Comparison of ENCODE assay signal across 10 cellular contexts in the genomic region with DNA sequence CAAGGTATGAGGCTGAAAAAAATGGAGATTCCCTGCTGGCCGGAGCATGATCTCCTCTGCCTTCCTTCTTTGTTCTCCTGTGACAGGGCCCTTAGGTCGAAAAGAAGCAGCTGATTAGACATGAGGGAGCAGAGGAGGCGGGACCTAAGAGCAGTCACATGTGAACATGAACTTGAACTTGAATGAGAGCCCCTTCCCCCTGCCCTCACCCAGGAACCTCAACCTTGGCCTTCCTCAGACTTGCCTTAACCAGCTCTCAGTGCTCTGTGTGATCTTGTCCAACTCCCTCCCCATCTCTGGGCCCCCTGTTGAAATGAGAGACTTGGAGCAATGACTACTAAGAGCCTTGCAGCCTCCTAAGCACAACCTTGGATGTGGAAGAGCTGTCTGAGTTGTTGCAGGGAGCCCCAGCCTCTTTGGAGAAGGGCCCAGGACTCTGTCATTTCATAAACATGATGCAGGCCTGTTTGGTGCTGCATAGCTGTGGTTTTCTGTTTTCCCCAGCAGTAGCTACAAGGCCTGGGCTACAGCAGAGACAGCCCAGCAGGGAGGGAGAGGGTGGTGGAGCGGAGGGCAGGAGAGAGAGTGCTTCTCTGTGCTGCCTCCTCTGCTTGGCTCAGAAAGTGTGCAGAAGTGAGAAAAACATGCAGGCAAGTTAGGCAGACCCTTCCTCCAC.
DNase-seq lines count a peak whose midpoint lies in the region; ATAC-seq and TF ChIP-seq lines count a peak whose summit lies in the region.
"Had no signal": no experiment of that assay in that cellular context is flagged by ENCODE, and none has a peak within 500 bp of the region (broad histone marks: within the 10 kb centered on the region; RNA-seq: fewer than 3 reads in every experiment).

No MANE protein-coding gene starts in this region.

- H3K27ac ChIP-seq in CD4-positive, CD25-positive, alpha-beta regulatory T cell (ENCODE audit: insufficient read depth, low read length, poor library complexity, severe bottlenecking), result no peak overlapping the region
- H3K27ac ChIP-seq: parathyroid adenoma had no signal

- no peaks in the 10 kb centered on the region for H3K9me3 ChIP-seq in CD4-positive, CD25-positive, alpha-beta regulatory T cell (ENCODE audit: control insufficient read depth in 2 of 2, low read length in 2 of 2)

- peaks cover 4% of the 10 kb centered on the region for H3K36me3 Mint-ChIP-seq in CD4-positive, CD25-positive, alpha-beta regulatory T cell

- H3K9me3 Mint-ChIP-seq in CD4-positive, CD25-positive, alpha-beta regulatory T cell, result peaks cover 0 to 6% (median 0%) of the 10 kb centered on the region in 7 donors

- H3K4me1 Mint-ChIP-seq in CD4-positive, CD25-positive, alpha-beta regulatory T cell, result peaks cover 0 to 15% (median 0%) of the 10 kb centered on the region in 4 donors

- no peak for ATAC-seq in CD4-positive, CD25-positive, alpha-beta regulatory T cell (ENCODE audit: low read depth in 2 of 2)
- peak; percentile 99 for ATAC-seq in SK-N-SH treated with all-trans-retinoic acid at 6 μM for 48 hours
- ATAC-seq: HCT116 had no signal

- H3K27ac Mint-ChIP-seq in CD4-positive, CD25-positive, alpha-beta regulatory T cell, result peak overlapping the region; percentile 4 to 86 (median 63)

- no peak overlapping the region for H3K4me3 ChIP-seq in CD4-positive, CD25-positive, alpha-beta regulatory T cell (ENCODE audit: low read depth, low read length)

- H3K4me3 Mint-ChIP-seq in CD4-positive, CD25-positive, alpha-beta regulatory T cell, result no peak overlapping the region

- H3K36me3 ChIP-seq in CD4-positive, CD25-positive, alpha-beta regulatory T cell (ENCODE audit: control insufficient read depth, insufficient read depth, low read length), result no peaks in the 10 kb centered on the region

- no peaks in the 10 kb centered on the region for H3K27me3 Mint-ChIP-seq in CD4-positive, CD25-positive, alpha-beta regulatory T cell

- no peaks in the 10 kb centered on the region for H3K4me1 ChIP-seq in CD4-positive, CD25-positive, alpha-beta regulatory T cell (ENCODE audit: control insufficient read depth, insufficient read depth, low read length, poor library complexity, severe bottlenecking)

- intact Hi-C loops in posterior vena cava (cut with DNase I), result no loop called here

- no peaks in the 10 kb centered on the region for H3K27me3 ChIP-seq in CD4-positive, CD25-positive, alpha-beta regulatory T cell (ENCODE audit: control insufficient read depth, insufficient read depth, low read length)

- DNase-seq in CD4-positive, CD25-positive, alpha-beta regulatory T cell, result no peak
- DNase-seq in glomerular visceral epithelial cell (ENCODE audit: extremely low spot score), result peak; percentile 56
- peak; percentile 84 for DNase-seq in posterior vena cava (ENCODE audit: low spot score)
- DNase-seq in iPS-NIHi11 (ENCODE audit: low spot score), result no peak
- DNase-seq in NCI-H2107 (lab: John Stamatoyannopoulos, UW), result no peak
- DNase-seq in NOMO-1 treated with DMSO at 0.1 percent for 48 hours (lab: John Stamatoyannopoulos, UW; ENCODE audit: unreplicated experiment), result no peak
- DNase-seq in NCI-H748 treated with DMSO at 0.1 percent for 48 hours (lab: John Stamatoyannopoulos, UW), result no peak

TF ChIP-seq in SK-N-SH treated with all-trans-retinoic acid at 6 μM for 48 hours, 23 proteins besides CTCF, POLR2A, EP300 and RAD21:
- TF ChIP-seq, protein P1, sequence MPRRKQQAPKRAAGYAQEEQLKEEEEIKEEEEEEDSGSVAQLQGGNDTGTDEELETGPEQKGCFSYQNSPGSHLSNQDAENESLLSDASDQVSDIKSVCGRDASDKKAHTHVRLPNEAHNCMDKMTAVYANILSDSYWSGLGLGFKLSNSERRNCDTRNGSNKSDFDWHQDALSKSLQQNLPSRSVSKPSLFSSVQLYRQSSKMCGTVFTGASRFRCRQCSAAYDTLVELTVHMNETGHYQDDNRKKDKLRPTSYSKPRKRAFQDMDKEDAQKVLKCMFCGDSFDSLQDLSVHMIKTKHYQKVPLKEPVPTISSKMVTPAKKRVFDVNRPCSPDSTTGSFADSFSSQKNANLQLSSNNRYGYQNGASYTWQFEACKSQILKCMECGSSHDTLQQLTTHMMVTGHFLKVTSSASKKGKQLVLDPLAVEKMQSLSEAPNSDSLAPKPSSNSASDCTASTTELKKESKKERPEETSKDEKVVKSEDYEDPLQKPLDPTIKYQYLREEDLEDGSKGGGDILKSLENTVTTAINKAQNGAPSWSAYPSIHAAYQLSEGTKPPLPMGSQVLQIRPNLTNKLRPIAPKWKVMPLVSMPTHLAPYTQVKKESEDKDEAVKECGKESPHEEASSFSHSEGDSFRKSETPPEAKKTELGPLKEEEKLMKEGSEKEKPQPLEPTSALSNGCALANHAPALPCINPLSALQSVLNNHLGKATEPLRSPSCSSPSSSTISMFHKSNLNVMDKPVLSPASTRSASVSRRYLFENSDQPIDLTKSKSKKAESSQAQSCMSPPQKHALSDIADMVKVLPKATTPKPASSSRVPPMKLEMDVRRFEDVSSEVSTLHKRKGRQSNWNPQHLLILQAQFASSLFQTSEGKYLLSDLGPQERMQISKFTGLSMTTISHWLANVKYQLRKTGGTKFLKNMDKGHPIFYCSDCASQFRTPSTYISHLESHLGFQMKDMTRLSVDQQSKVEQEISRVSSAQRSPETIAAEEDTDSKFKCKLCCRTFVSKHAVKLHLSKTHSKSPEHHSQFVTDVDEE (CRISPR knock-in tag; IDR thresholded peaks at IDR 0.05), result no peak
- TF ChIP-seq ZFP30 (CRISPR knock-in tag; IDR thresholded peaks at IDR 0.05), result no peak
- no peak for TF ChIP-seq ARNTL (CRISPR knock-in tag; IDR thresholded peaks at IDR 0.05; ENCODE audit: borderline replicate concordance, low read depth)
- TF ChIP-seq BACH2 (CRISPR knock-in tag; IDR thresholded peaks at IDR 0.05; ENCODE audit: borderline replicate concordance), result no peak
- no peak for TF ChIP-seq ISL1 (CRISPR knock-in tag; IDR thresholded peaks at IDR 0.05)
- TF ChIP-seq TOX (CRISPR knock-in tag; IDR thresholded peaks at IDR 0.05; ENCODE audit: borderline replicate concordance), result no peak; the same call in 1 of the 2 replicates
- no peak for TF ChIP-seq GLIS3 (CRISPR knock-in tag; IDR thresholded peaks at IDR 0.05)
- TF ChIP-seq ZNF8 (CRISPR knock-in tag; IDR thresholded peaks at IDR 0.05), result no peak
- TF ChIP-seq, protein P2, sequence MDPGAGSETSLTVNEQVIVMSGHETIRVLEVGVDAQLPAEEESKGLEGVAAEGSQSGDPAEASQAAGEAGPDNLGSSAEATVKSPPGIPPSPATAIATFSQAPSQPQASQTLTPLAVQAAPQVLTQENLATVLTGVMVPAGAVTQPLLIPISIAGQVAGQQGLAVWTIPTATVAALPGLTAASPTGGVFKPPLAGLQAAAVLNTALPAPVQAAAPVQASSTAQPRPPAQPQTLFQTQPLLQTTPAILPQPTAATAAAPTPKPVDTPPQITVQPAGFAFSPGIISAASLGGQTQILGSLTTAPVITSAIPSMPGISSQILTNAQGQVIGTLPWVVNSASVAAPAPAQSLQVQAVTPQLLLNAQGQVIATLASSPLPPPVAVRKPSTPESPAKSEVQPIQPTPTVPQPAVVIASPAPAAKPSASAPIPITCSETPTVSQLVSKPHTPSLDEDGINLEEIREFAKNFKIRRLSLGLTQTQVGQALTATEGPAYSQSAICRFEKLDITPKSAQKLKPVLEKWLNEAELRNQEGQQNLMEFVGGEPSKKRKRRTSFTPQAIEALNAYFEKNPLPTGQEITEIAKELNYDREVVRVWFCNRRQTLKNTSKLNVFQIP (CRISPR knock-in tag; IDR thresholded peaks at IDR 0.05; ENCODE audit: borderline replicate concordance, low read depth), result no peak
- TF ChIP-seq ZNF70 (CRISPR knock-in tag; IDR thresholded peaks at IDR 0.05), result no peak
- no peak for TF ChIP-seq CSDC2 (CRISPR knock-in tag; IDR thresholded peaks at IDR 0.05)
- TF ChIP-seq PPARA (CRISPR knock-in tag; IDR thresholded peaks at IDR 0.05; ENCODE audit: borderline replicate concordance), result no peak
- no peak for TF ChIP-seq RARB (CRISPR knock-in tag; IDR thresholded peaks at IDR 0.05)
- TF ChIP-seq OSR1 (CRISPR knock-in tag; IDR thresholded peaks at IDR 0.05), result no peak

Comparison
In these comparisons a context has a peak if more than half of its experiments do, and no peak if none do; other contexts are left out.
1. DNase-seq: peak in glomerular visceral epithelial cell (single experiment) and posterior vena cava (single experiment); none in CD4-positive, CD25-positive, alpha-beta regulatory T cell (0 of 3), iPS-NIHi11 (single experiment), NCI-H2107 (single experiment), NOMO-1 treated with DMSO at 0.1 percent for 48 hours (single experiment) and NCI-H748 treated with DMSO at 0.1 percent for 48 hours (single experiment).